ENCODE assay signal across 10 cellular contexts in genomic region chr10:99330675-99330924, GRCh38. TPM values are rescaled to one million over a fixed set of nuclear protein-coding genes. Genes with fewer than 3 reads are reported as not detected.
A peak's percentile ranks its signal among the peaks of the same experiment; 100 is the strongest.
DNase-seq lines count a peak whose midpoint lies in the region; TF ChIP-seq lines count a peak whose summit lies in the region.
"Had no signal": no experiment of that assay in that cellular context is flagged by ENCODE, and none has a peak within 500 bp of the region (broad histone marks: within the 10 kb centered on the region; RNA-seq: fewer than 3 reads in every experiment).

No MANE protein-coding gene starts in this region.

- peaks cover 9% of the 10 kb centered on the region for H4K20me1 ChIP-seq in neural progenitor cell (ENCODE audit: low read depth)

- H3K4me1 ChIP-seq in endodermal cell (ENCODE audit: control insufficient read depth, insufficient read depth, low read length) (peaks cover 3% of the 10 kb centered on the region), neural progenitor cell (no peaks in the 10 kb centered on the region), trophoblast cell (ENCODE audit: control insufficient read depth in 1 of 2, insufficient read depth in 2 of 2, low read length in 2 of 2) (peaks cover 14 to 15% of the 10 kb centered on the region in 2 experiments), A673 (ENCODE audit: insufficient read depth, low read length, poor library complexity, severe bottlenecking) (no peaks in the 10 kb centered on the region)

- BruUV-seq in A673 (replicated peaks; lab: Mats Ljungman, UMichigan), result no TSS peak

- H3K4me1 Mint-ChIP-seq in IgD-negative memory B cell (peaks cover 0 to 11% (median 6%) of the 10 kb centered on the region in 3 donors), endodermal cell (peaks cover 18% of the 10 kb centered on the region), neural progenitor cell (peaks cover 4% of the 10 kb centered on the region)

- no peak overlapping the region for H3K4ac ChIP-seq in trophoblast cell (ENCODE audit: low read depth, low read length)

- no peaks in the 10 kb centered on the region for H3K9me3 ChIP-seq in endodermal cell (ENCODE audit: control insufficient read depth, low read length)
- no peaks in the 10 kb centered on the region for H3K9me3 ChIP-seq in neural progenitor cell (ENCODE audit: low read depth)
- H3K9me3 ChIP-seq in trophoblast cell (ENCODE audit: insufficient read depth, low read depth, low read length), result peaks cover 11% of the 10 kb centered on the region
- H3K9me3 ChIP-seq in A673 (ENCODE audit: low read depth, low read length, poor library complexity, severe bottlenecking), result no peaks in the 10 kb centered on the region

- H3K27me3 ChIP-seq in GM06990 (replicated peaks; ENCODE audit: control insufficient read depth, insufficient read depth, low read length) (no peaks in the 10 kb centered on the region; the same call in 1 of the 2 replicates), endodermal cell (ENCODE audit: control insufficient read depth, insufficient read depth, low read length, poor library complexity, severe bottlenecking) (peaks cover 40% of the 10 kb centered on the region), neural progenitor cell (peaks cover 88% of the 10 kb centered on the region), trophoblast cell (ENCODE audit: insufficient read depth, low read length) (peaks cover 24% of the 10 kb centered on the region), A673 (replicated peaks; ENCODE audit: insufficient read depth, low read depth, low read length, poor library complexity) (peaks cover 55% of the 10 kb centered on the region)

- H2BK12ac ChIP-seq in trophoblast cell (ENCODE audit: low read length), result no peak overlapping the region

- H3K4me3 ChIP-seq in GM06990 (replicated peaks; ENCODE audit: low read depth, low read length), result no peak overlapping the region
- peak overlapping the region; percentile 82 for H3K4me3 ChIP-seq in endodermal cell (ENCODE audit: low read length)
- peak overlapping the region; percentile 58 for H3K4me3 ChIP-seq in neural progenitor cell
- no peak overlapping the region for H3K4me3 ChIP-seq in trophoblast cell (ENCODE audit: low read depth, low read length)
- no peak overlapping the region for H3K4me3 ChIP-seq in A673 (ENCODE audit: low read depth, low read length, poor library complexity, severe bottlenecking)
- H3K4me3 ChIP-seq: PC-9 had no signal

- H3K14ac ChIP-seq in trophoblast cell (ENCODE audit: low read length), result no peak overlapping the region

- H3K9me3 Mint-ChIP-seq in IgD-negative memory B cell (peaks cover 2 to 20% (median 4%) of the 10 kb centered on the region in 3 donors), endodermal cell (peaks cover 2% of the 10 kb centered on the region), neural progenitor cell (peaks cover 8% of the 10 kb centered on the region)

- H3K9ac ChIP-seq in endodermal cell (ENCODE audit: extremely low read depth, low read length, poor library complexity, severe bottlenecking), result no peak overlapping the region
- no peak overlapping the region for H3K9ac ChIP-seq in neural progenitor cell
- H3K9ac ChIP-seq in trophoblast cell (ENCODE audit: low read length), result no peak overlapping the region

- no peak overlapping the region for H2BK5ac ChIP-seq in trophoblast cell (ENCODE audit: low read depth, low read length, poor library complexity)

- H3K36me3 ChIP-seq in GM06990 (ENCODE audit: control insufficient read depth, insufficient read depth, low read length), result no peaks in the 10 kb centered on the region
- peaks cover 9% of the 10 kb centered on the region for H3K36me3 ChIP-seq in endodermal cell (ENCODE audit: control insufficient read depth, insufficient read depth, low read length)
- no peaks in the 10 kb centered on the region for H3K36me3 ChIP-seq in neural progenitor cell
- no peaks in the 10 kb centered on the region for H3K36me3 ChIP-seq in trophoblast cell (ENCODE audit: control insufficient read depth in 1 of 2, insufficient read depth in 2 of 2, low read length in 2 of 2)
- H3K36me3 ChIP-seq in A673 (ENCODE audit: insufficient read depth, low read length, poor library complexity, severe bottlenecking), result no peaks in the 10 kb centered on the region

- no peak overlapping the region for H2BK120ac ChIP-seq in trophoblast cell (ENCODE audit: insufficient read depth, low read length, poor library complexity)

- H3K27me3 Mint-ChIP-seq in IgD-negative memory B cell (peaks cover 27% of the 10 kb centered on the region), endodermal cell (ENCODE audit: insufficient read depth) (peaks cover 53% of the 10 kb centered on the region), neural progenitor cell (ENCODE audit: insufficient read depth, low read depth) (peaks cover 32% of the 10 kb centered on the region)

- no peak overlapping the region for H3K4me2 ChIP-seq in neural progenitor cell
- no peak overlapping the region for H3K4me2 ChIP-seq in trophoblast cell (ENCODE audit: low read length)
- H3K4me2 ChIP-seq: PC-9 had no signal

- H4K8ac ChIP-seq in trophoblast cell (ENCODE audit: low read depth, low read length), result no peak overlapping the region

- H3K27ac ChIP-seq in endodermal cell (ENCODE audit: low read depth, low read length) (no peak overlapping the region), neural progenitor cell (no peak overlapping the region), trophoblast cell (ENCODE audit: low read depth, low read length) (no peak overlapping the region), A673 (ENCODE audit: low read depth, low read length, poor library complexity, severe bottlenecking) (no peak overlapping the region)
- H3K27ac ChIP-seq: PC-9 had no signal

- H3K27ac Mint-ChIP-seq in IgD-negative memory B cell, result no peak overlapping the region
- no peak overlapping the region for H3K27ac Mint-ChIP-seq in endodermal cell
- no peak overlapping the region for H3K27ac Mint-ChIP-seq in neural progenitor cell

- no peak overlapping the region for H2AK5ac ChIP-seq in trophoblast cell (ENCODE audit: low read length)

- TF ChIP-seq CTCF in GM06990 (IDR thresholded peaks at IDR 0.05; ENCODE audit: insufficient read depth, low read length, poor library complexity, severe bottlenecking) (no peak), endodermal cell (conservative IDR thresholded peaks at IDR 0.05) (no peak), neural progenitor cell (IDR thresholded peaks at IDR 0.05) (no peak), A673 (conservative IDR thresholded peaks at IDR 0.05; ENCODE audit: low read depth, low read length) (no peak)

- 92 to 93% methylated on average over 16 to 17 of the region's 17 CpGs for WGBS in endodermal cell (ENCODE audit: insufficient coverage in 1 of 2, insufficient read length in 1 of 2), 2 experiments
- WGBS in trophoblast cell (ENCODE audit: extremely low coverage, insufficient coverage, insufficient read length), result no CpG with 5 or more reads among the region's 17 CpGs

- H4K91ac ChIP-seq in trophoblast cell (ENCODE audit: low read depth, low read length), result no peak overlapping the region

- H3K36me3 Mint-ChIP-seq in IgD-negative memory B cell (peaks cover 5% of the 10 kb centered on the region), endodermal cell (ENCODE audit: low read depth) (peaks cover 2% of the 10 kb centered on the region), neural progenitor cell (peaks cover 4% of the 10 kb centered on the region)

- H3K18ac ChIP-seq in trophoblast cell (ENCODE audit: low read length), result no peak overlapping the region

- H3F3A ChIP-seq in neural progenitor cell (ENCODE audit: low read depth), result peaks cover 12% of the 10 kb centered on the region

- intact Hi-C loops in A673 (cut with micrococcal nuclease; ENCODE audit: unreplicated experiment), result no loop called here

- H3K4me3 Mint-ChIP-seq in IgD-negative memory B cell (peak overlapping the region; percentile 9 to 87 (median 47)), endodermal cell (peak overlapping the region; percentile 39), neural progenitor cell (peak overlapping the region; percentile 65)

- no peaks in the 10 kb centered on the region for H3K79me1 ChIP-seq in trophoblast cell (ENCODE audit: low read length)

- CTCF ChIA-PET in A673 (lab: Charles Lee), result no interaction called here

- no peaks in the 10 kb centered on the region for H3K79me2 ChIP-seq in neural progenitor cell (ENCODE audit: low read depth)
- no peaks in the 10 kb centered on the region for H3K79me2 ChIP-seq in trophoblast cell (ENCODE audit: control insufficient read depth, insufficient read depth, low read length, poor library complexity)

- H3K23ac ChIP-seq in trophoblast cell (ENCODE audit: low read length), result no peak overlapping the region

- POLR2A ChIA-PET in A673 (lab: Charles Lee; ENCODE audit: low non-redundant PET), result no interaction called here

- no peak overlapping the region for H4K12ac ChIP-seq in trophoblast cell (ENCODE audit: low read depth, low read length)

- H2AFZ ChIP-seq in neural progenitor cell (replicated peaks) (no peak overlapping the region), trophoblast cell (ENCODE audit: insufficient read depth, low read length, poor library complexity) (no peak overlapping the region)
- H2AFZ ChIP-seq: PC-9 had no signal

- DNase-seq in GM06990 (ENCODE audit: extremely low read depth, insufficient read length) (peak; percentile 7), endodermal cell (peak; percentile 45), neural progenitor cell (ENCODE audit: low spot score) (no peak), trophoblast cell (no peak), AG08396 (ENCODE audit: low spot score) (no peak), A673 (ENCODE audit: low spot score) (no peak)
- DNase-seq: PC-9, T1000 had no signal

RNA-seq across cellular contexts. Expression of gene CNNM1, which starts 1.4 kb away (rescaled TPM):
- not detected for polyA plus RNA-seq in IgD-negative memory B cell
- total RNA-seq in endodermal cell (1 to 10 TPM; 2.8 to 3.8 TPM), neural progenitor cell (ENCODE audit: low replicate concordance) (0.56 and 1.1 TPM in 2 replicates), A673 (2021) (0.66 and 0.73 TPM in 2 replicates)
- polyA plus RNA-seq in endodermal cell (2013, experiment 1 of 2), result 1.5 TPM
- polyA plus RNA-seq in endodermal cell (2013, experiment 2 of 2), result 1.4 TPM
- under 0.01 and 0.01 TPM in 2 replicates for polyA plus RNA-seq in trophoblast cell (2013)
- total RNA-seq: endothelial cell of umbilical vein, PC-9 had no signal
- polyA plus RNA-seq: endothelial cell of umbilical vein had no signal

Comparison
In these comparisons a context has a peak if more than half of its experiments do, and no peak if none do; other contexts are left out.
1. DNase-seq: peak in GM06990 (single experiment) and endodermal cell (single experiment); none in neural progenitor cell (single experiment), trophoblast cell (0 of 2), AG08396 (single experiment) and A673 (single experiment).
2. H3K4me3 ChIP-seq: peak in endodermal cell (single experiment) and neural progenitor cell (single experiment); none in GM06990 (single experiment), trophoblast cell (single experiment) and A673 (single experiment).
3. Peak in every context shown above with its lines, with median percentiles within 50 percentile points of each other: H3K4me3 Mint-ChIP-seq.